In genomic region chr15:65101418-65101890, GRCh38 we compare ENCODE assay signal across 8 cellular contexts. TPM values are rescaled to one million over a fixed set of nuclear protein-coding genes. Genes with fewer than 3 reads are reported as not detected.
DNase-seq lines count a peak whose midpoint lies in the region; ATAC-seq and TF ChIP-seq lines count a peak whose summit lies in the region.

No MANE protein-coding gene starts in this region.

- CTCF ChIA-PET in mammary epithelial cell (lab: Charles Lee; ENCODE audit: low non-redundant PET) = interaction anchor here (0.8 to 1.2 kb wide), 3 partner anchors 13 to 46 kb away, joined by 3 to 7 read pairs (median 4); partner anchors contain the start of gene UBAP1L

- no TSS peak for BruUV-seq in mammary epithelial cell (replicated peaks; lab: Mats Ljungman, UMichigan)

- intact Hi-C loops in mammary epithelial cell (cut with micrococcal nuclease) = loop anchor here (1.0 kb wide), 2 partner anchors 47 to 68 kb away; no protein-coding TSS in a partner anchor

- H3K27ac Mint-ChIP-seq in GM23338 = peak overlapping the region; percentile 68

- peak overlapping the region; percentile 66 for H3K4me3 ChIP-seq in GM23338
- no peak overlapping the region for H3K4me3 ChIP-seq in mammary epithelial cell (replicated peaks in 1 of 3; ENCODE audit: insufficient read depth in 1 of 3, low read depth in 2 of 3, low read length in 3 of 3)

- H2AFZ ChIP-seq in GM23338 (peak overlapping the region; percentile 88), mammary epithelial cell (ENCODE audit: low read depth, low read length) (no peak overlapping the region)

- in situ Hi-C loops in mammary epithelial cell (cut with MboI; ENCODE audit: low sequenced_read_pairs in 2 of 2) = loop anchor here in 1 of 2 donors (5.0 kb wide), 1 partner anchor 49 kb away; no protein-coding TSS in a partner anchor

- dilution Hi-C loops in mammary epithelial cell (cut with HindIII; ENCODE audit: low sequenced_read_pairs) = no loop called here

- peak overlapping the region; percentile 87 for H3K4me3 Mint-ChIP-seq in GM23338

- H3K36me3 ChIP-seq in GM23338 (ENCODE audit: insufficient read depth) (no peaks in the 10 kb centered on the region), mammary epithelial cell (ENCODE audit: insufficient read depth, low read length) (peaks cover 3% of the 10 kb centered on the region)

- no peaks in the 10 kb centered on the region for H3K9me3 Mint-ChIP-seq in GM23338

- TF ChIP-seq CTCF in GM23338 (conservative IDR thresholded peaks at IDR 0.05; ENCODE audit: low read depth in 2 of 2) (peak; percentile 94 to 99), mammary epithelial cell (conservative IDR thresholded peaks at IDR 0.05 in 1 of 2, IDR thresholded peaks at IDR 0.05 in 1 of 2; ENCODE audit: extremely low read depth in 1 of 2, insufficient read depth in 1 of 2, low read depth in 1 of 2, low read length in 2 of 2) (peak; percentile 86 to 91)

- H3F3A ChIP-seq in GM23338 (replicated peaks; ENCODE audit: low read depth) = no peaks in the 10 kb centered on the region

- H3K27ac ChIP-seq in GM23338 (ENCODE audit: low read depth) (no peak overlapping the region; the same call in 1 of the 2 replicates), mammary epithelial cell (ENCODE audit: insufficient read depth, low read depth, low read length) (no peak overlapping the region)

- ATAC-seq in GM23338 (peak; percentile 78), HG02970 (IDR thresholded peaks at IDR 0.05; ENCODE audit: low FRiP score, unreplicated experiment) (no peak)

- H3K9me3 ChIP-seq in mammary epithelial cell (replicated peaks; ENCODE audit: insufficient read depth, low read length) = no peaks in the 10 kb centered on the region

- H3K4me2 ChIP-seq in GM23338 (peak overlapping the region; percentile 86), mammary epithelial cell (ENCODE audit: insufficient read depth, low read depth, low read length) (no peak overlapping the region)

- H3K9ac ChIP-seq in mammary epithelial cell (ENCODE audit: insufficient read depth, low read length) = no peak overlapping the region

- H3K27me3 Mint-ChIP-seq in GM23338 (ENCODE audit: insufficient read depth, low read depth, poor library complexity) = peaks cover 17% of the 10 kb centered on the region

- DNase-seq in AML-193 (lab: John Stamatoyannopoulos, UW) (peak; percentile 3 to 16), GM23338 (ENCODE audit: low spot score) (peak; percentile 95), SKM-1 treated with dmso at 0.1 percent for 144 hours (lab: John Stamatoyannopoulos, UW; ENCODE audit: unreplicated experiment) (peak; percentile 38), mammary epithelial cell (peak; percentile 40), iPS-NIHi7 (ENCODE audit: extremely low spot score) (peak; percentile 88), HPDE6-E6E7 (ENCODE audit: extremely low spot score) (no peak)
- peak; percentile 18 to 35 (median 26) for DNase-seq in stimulated activated CD4-positive, alpha-beta T cell treated with anti-CD3 and anti-CD28 coated beads, Interleukin-1b, Interleukin-23, amount 100 ng/mL, for 24 hours (ENCODE audit: low read depth in 4 of 4, low spot score in 1 of 4)

- H3K9me2 ChIP-seq in GM23338 (ENCODE audit: insufficient read depth) = no peaks in the 10 kb centered on the region

- peaks cover 5% of the 10 kb centered on the region; the same call in 1 of the 2 replicates for H3K4me1 ChIP-seq in GM23338 (ENCODE audit: insufficient read depth)
- H3K4me1 ChIP-seq in mammary epithelial cell (ENCODE audit: insufficient read depth, low read length) = no peaks in the 10 kb centered on the region

- H3K79me2 ChIP-seq in GM23338 (replicated peaks; ENCODE audit: insufficient read depth) = no peaks in the 10 kb centered on the region
- no peaks in the 10 kb centered on the region for H3K79me2 ChIP-seq in mammary epithelial cell (ENCODE audit: insufficient read depth, low read length)

- H4K20me1 ChIP-seq in GM23338 (replicated peaks; ENCODE audit: insufficient read depth) = no peaks in the 10 kb centered on the region; the same call in 1 of the 2 replicates
- H4K20me1 ChIP-seq in mammary epithelial cell (ENCODE audit: insufficient read depth, low read length) = no peaks in the 10 kb centered on the region

- peaks cover 13% of the 10 kb centered on the region for H3K27me3 ChIP-seq in GM23338 (ENCODE audit: insufficient read depth)
- H3K27me3 ChIP-seq in mammary epithelial cell (ENCODE audit: insufficient read depth, low read length) = no peaks in the 10 kb centered on the region

- peaks cover 4% of the 10 kb centered on the region; the same call in 1 of the 3 replicates for H3K4me1 Mint-ChIP-seq in GM23338

- H3K36me3 Mint-ChIP-seq in GM23338 (ENCODE audit: low read depth) = no peaks in the 10 kb centered on the region

- WGBS in mammary epithelial cell (ENCODE audit: low coverage, missing lambda C conversion rate) = 54% methylated on average over 4 of the region's 9 CpGs

TF ChIP-seq in GM23338, 12 proteins besides CTCF, POLR2A, EP300 and RAD21 (continues in another document):
- TF ChIP-seq POLR2AphosphoS5 (IDR thresholded peaks at IDR 0.05; ENCODE audit: low read depth) (no peak), ZNF331 (CRISPR knock-in tag; IDR thresholded peaks at IDR 0.05; ENCODE audit: low read depth) (no peak), STAT1 (IDR thresholded peaks at IDR 0.05; ENCODE audit: unreplicated experiment) (no peak)

RNA-seq across cellular contexts. Expression of gene UBAP1L, which starts 13.5 kb away (rescaled TPM):
- total RNA-seq in GM23338 (2014; rRNA removed; shearing (Covaris generic)) = 1.4 and 1.5 TPM in 2 replicates
- polyA plus RNA-seq in GM23338 (2016; fragmentation: Nextera tagmentation; extraction: Ambion mirVana) (0.47 and 0.53 TPM in 2 replicates), mammary epithelial cell (0.31 TPM)
- total RNA-seq in mammary epithelial cell = 1 to 10 TPM; 2.3 TPM
- 0.83 TPM for polyA minus RNA-seq in mammary epithelial cell

RNA-seq across cellular contexts. Expression of gene KBTBD13, which starts 24.9 kb away (rescaled TPM):
- not detected in 2 replicates for total RNA-seq in GM23338 (2014; rRNA removed; shearing (Covaris generic))
- polyA plus RNA-seq in GM23338 (2016; fragmentation: Nextera tagmentation; extraction: Ambion mirVana) (0.09 TPM in 1 of 2 replicates, not detected in the other), mammary epithelial cell (not detected)
- not detected for total RNA-seq in mammary epithelial cell
- not detected for polyA minus RNA-seq in mammary epithelial cell

RNA-seq across cellular contexts. Expression of gene PDCD7, which starts 32.2 kb away (rescaled TPM):
- total RNA-seq in GM23338 (2014; rRNA removed; shearing (Covaris generic)) = 16.5 and 21.2 TPM in 2 replicates
- polyA plus RNA-seq in GM23338 (2016; fragmentation: Nextera tagmentation; extraction: Ambion mirVana) (16.8 and 18.9 TPM in 2 replicates), mammary epithelial cell (13.8 TPM)
- 10 to 100 TPM; 16.7 to 22.5 TPM for total RNA-seq in mammary epithelial cell
- polyA minus RNA-seq in mammary epithelial cell = 11.4 TPM

RNA-seq across cellular contexts. Expression of gene RASL12, which starts 33.7 kb away (rescaled TPM):
- 20.1 and 27.7 TPM in 2 replicates for total RNA-seq in GM23338 (2014; rRNA removed; shearing (Covaris generic))
- 4.5 and 5.4 TPM in 2 replicates for polyA plus RNA-seq in GM23338 (2016; fragmentation: Nextera tagmentation; extraction: Ambion mirVana)
- not detected for total RNA-seq in mammary epithelial cell
- polyA plus RNA-seq in mammary epithelial cell = 0.09 TPM
- polyA minus RNA-seq in mammary epithelial cell = not detected

RNA-seq across cellular contexts. Expression of gene SLC51B, which starts 56.3 kb away (rescaled TPM):
- not detected in 2 replicates for total RNA-seq in GM23338 (2014; rRNA removed; shearing (Covaris generic))
- polyA plus RNA-seq in GM23338 (2016; fragmentation: Nextera tagmentation; extraction: Ambion mirVana) (not detected in 2 replicates), mammary epithelial cell (not detected)
- not detected for total RNA-seq in mammary epithelial cell
- not detected for polyA minus RNA-seq in mammary epithelial cell
